16 cellular contexts compared by ENCODE assay signal in genomic region chr2:19043893-19044292, GRCh38.
"Had no signal": no experiment of that assay in that cellular context is flagged by ENCODE, and none has a peak within 500 bp of the region (broad histone marks: within the 10 kb centered on the region; RNA-seq: fewer than 3 reads in every experiment).

No MANE protein-coding gene starts in this region.

- H3K27ac ChIP-seq: dorsolateral prefrontal cortex, epithelial cell of prostate, esophagus muscularis mucosa, heart right ventricle, suprapubic skin, thyroid gland had no signal

- H3K4me1 ChIP-seq: suprapubic skin had no signal

- H3K4me3 ChIP-seq: dorsolateral prefrontal cortex, esophagus muscularis mucosa, gastrocnemius medialis, heart right ventricle, smooth muscle cell, suprapubic skin, thyroid gland had no signal

- ATAC-seq: gastrocnemius medialis, heart right ventricle, natural killer cell, right cardiac atrium had no signal

- H3K27me3 ChIP-seq: dorsolateral prefrontal cortex, esophagus muscularis mucosa, gastrocnemius medialis, heart right ventricle, suprapubic skin, thyroid gland had no signal

- H3K9me3 ChIP-seq: esophagus muscularis mucosa, gastrocnemius medialis, heart right ventricle, suprapubic skin, thyroid gland had no signal

- DNase-seq: cortex of kidney; dorsolateral prefrontal cortex; effector memory CD4-positive, alpha-beta T cell; gastrocnemius medialis; heart right ventricle; hypothalamus; kidney glomerular epithelial cell; natural killer cell; right cardiac atrium; stimulated activated CD4-positive, alpha-beta T cell treated with anti-CD3 and anti-CD28 coated beads, Interleukin-2, amount 100 ng/mL, for 48 hours; stimulated activated naive CD4-positive, alpha-beta T cell treated with Interleukin-2 at 50 U/mL for 16 hours; thyroid gland had no signal

- H3K36me3 ChIP-seq: esophagus muscularis mucosa, gastrocnemius medialis, heart right ventricle, suprapubic skin, thyroid gland had no signal
